Comparison of ENCODE assay signal across 12 cellular contexts in the genomic region with DNA sequence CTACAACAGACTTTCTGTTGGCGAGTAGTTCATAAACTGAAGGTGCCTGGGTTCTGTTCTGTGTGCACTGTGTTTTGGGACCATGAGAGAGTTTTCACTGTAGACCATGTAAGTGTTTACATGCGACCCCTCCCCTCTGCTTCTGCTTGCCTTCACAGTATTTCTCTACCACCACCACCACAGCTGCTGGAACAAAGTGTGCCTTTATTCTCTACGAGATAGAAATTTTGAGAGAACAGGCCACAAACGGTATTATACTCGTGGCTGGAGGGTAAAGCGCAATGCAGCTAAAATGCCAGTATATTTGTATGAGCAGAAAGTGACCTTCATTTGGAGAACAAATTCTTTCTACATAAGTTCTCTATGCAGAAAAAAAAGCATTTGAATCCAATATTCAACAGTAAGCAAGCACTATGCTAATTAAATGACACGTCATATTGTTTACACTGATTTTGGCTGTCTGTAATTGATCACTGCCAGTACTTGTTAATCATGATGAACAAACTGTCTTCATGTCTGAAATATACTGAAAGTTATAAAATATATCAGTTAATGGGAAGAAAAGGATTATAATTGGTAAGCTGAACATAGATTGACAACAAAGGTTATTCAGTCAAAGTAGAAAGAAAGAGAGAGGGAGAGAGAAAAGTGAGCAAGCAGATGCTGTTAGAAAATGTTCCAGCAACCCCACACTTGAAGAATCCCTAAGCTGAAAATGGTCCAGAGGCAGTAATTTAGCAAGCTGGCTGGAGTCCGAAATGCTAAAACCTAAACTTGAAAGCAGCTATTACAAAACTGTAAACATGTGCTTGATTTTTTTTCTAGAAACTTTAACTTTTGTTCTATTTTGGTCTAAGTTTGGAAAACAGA. TPM values are rescaled to one million over a fixed set of nuclear protein-coding genes. Genes with fewer than 3 reads are reported as not detected.
DNase-seq lines count a peak whose midpoint lies in the region; ATAC-seq and TF ChIP-seq lines count a peak whose summit lies in the region.
"Had no signal": no experiment of that assay in that cellular context is flagged by ENCODE, and none has a peak within 500 bp of the region (broad histone marks: within the 10 kb centered on the region; RNA-seq: fewer than 3 reads in every experiment).

No MANE protein-coding gene starts in this region.

- no peaks in the 10 kb centered on the region for H3K9me3 Mint-ChIP-seq in CD4-positive, CD25-positive, alpha-beta regulatory T cell

- TF ChIP-seq CTCF in fibroblast of the aortic adventitia (IDR thresholded peaks at IDR 0.05; ENCODE audit: insufficient read depth, low read length) (no peak), psoas muscle (IDR thresholded peaks at IDR 0.05) (no peak), lower lobe of right lung (IDR thresholded peaks at IDR 0.05) (no peak)

- intact Hi-C loops in psoas muscle (cut with DNase I) = no loop called here
- intact Hi-C loops in lower lobe of right lung (cut with DNase I) = no loop called here

- no peaks in the 10 kb centered on the region for H3K9me3 ChIP-seq in CD4-positive, CD25-positive, alpha-beta regulatory T cell (ENCODE audit: control insufficient read depth in 2 of 2, low read length in 2 of 2)
- H3K9me3 ChIP-seq in psoas muscle (no peaks in the 10 kb centered on the region), lower lobe of right lung (no peaks in the 10 kb centered on the region)
- H3K9me3 ChIP-seq: upper lobe of right lung had no signal

- no peak overlapping the region for H3K27ac ChIP-seq in CD4-positive, CD25-positive, alpha-beta regulatory T cell (ENCODE audit: insufficient read depth, low read length, poor library complexity, severe bottlenecking)
- H3K27ac ChIP-seq in psoas muscle (peak overlapping the region; percentile 69), lower lobe of right lung (no peak overlapping the region)
- H3K27ac ChIP-seq: upper lobe of right lung had no signal

- peaks cover 33% of the 10 kb centered on the region for H3K36me3 Mint-ChIP-seq in CD4-positive, CD25-positive, alpha-beta regulatory T cell

- ATAC-seq in CD4-positive, CD25-positive, alpha-beta regulatory T cell (ENCODE audit: low read depth in 2 of 2) = no peak
- no peak for ATAC-seq in psoas muscle
- ATAC-seq in lower lobe of right lung = no peak
- ATAC-seq in GM21825 (IDR thresholded peaks at IDR 0.05; ENCODE audit: unreplicated experiment) = no peak
- ATAC-seq: left colon, upper lobe of right lung had no signal

- H3K27me3 ChIP-seq in CD4-positive, CD25-positive, alpha-beta regulatory T cell (ENCODE audit: control insufficient read depth, insufficient read depth, low read length) = no peaks in the 10 kb centered on the region
- H3K27me3 ChIP-seq in psoas muscle (ENCODE audit: insufficient read depth in 3 of 3, low read length in 2 of 3) = no peaks in the 10 kb centered on the region
- no peaks in the 10 kb centered on the region for H3K27me3 ChIP-seq in lower lobe of right lung (ENCODE audit: low read depth)
- H3K27me3 ChIP-seq: upper lobe of right lung had no signal

- H3K4me1 Mint-ChIP-seq in CD4-positive, CD25-positive, alpha-beta regulatory T cell = peaks cover 13 to 26% (median 22%) of the 10 kb centered on the region in 4 donors

- H3K27me3 Mint-ChIP-seq in CD4-positive, CD25-positive, alpha-beta regulatory T cell = no peaks in the 10 kb centered on the region

- 61 to 76% (median 65%) methylated on average over 8 of the region's 8 CpGs for WGBS in psoas muscle, 3 donors

- H3K27ac Mint-ChIP-seq in CD4-positive, CD25-positive, alpha-beta regulatory T cell = peak overlapping the region; percentile 27 to 65 (median 60)

- in situ Hi-C loops in SK-MEL-5 (cut with HindIII; ENCODE audit: low pct_unique_long_range_greater_than_20kb, low sequenced_read_pairs) = no loop called here

- H3K4me1 ChIP-seq in CD4-positive, CD25-positive, alpha-beta regulatory T cell (ENCODE audit: control insufficient read depth, insufficient read depth, low read length, poor library complexity, severe bottlenecking) = peaks cover 3% of the 10 kb centered on the region
- H3K4me1 ChIP-seq in psoas muscle (peaks cover 31% of the 10 kb centered on the region), lower lobe of right lung (peaks cover 22% of the 10 kb centered on the region)
- H3K4me1 ChIP-seq: upper lobe of right lung had no signal

- no peak overlapping the region for H3K4me3 Mint-ChIP-seq in CD4-positive, CD25-positive, alpha-beta regulatory T cell

- no peak overlapping the region for H3K4me3 ChIP-seq in CD4-positive, CD25-positive, alpha-beta regulatory T cell (ENCODE audit: low read depth, low read length)
- H3K4me3 ChIP-seq in fibroblast of the aortic adventitia (ENCODE audit: low read depth, low read length) (no peak overlapping the region), psoas muscle (no peak overlapping the region), lower lobe of right lung (no peak overlapping the region)
- H3K4me3 ChIP-seq: upper lobe of right lung had no signal

- no peak for DNase-seq in CD4-positive, CD25-positive, alpha-beta regulatory T cell
- peak; percentile 63 for DNase-seq in SK-MEL-5 (ENCODE audit: low read depth, low spot score)
- peak; percentile 70 for DNase-seq in fibroblast of the aortic adventitia (ENCODE audit: low read depth)
- no peak for DNase-seq in psoas muscle
- DNase-seq in NK-92 treated with Interleukin-12 subunit alpha and Interleukin-12 subunit beta, amount 100 ng/mL, for 24 hours (lab: John Stamatoyannopoulos, UW) = no peak
- no peak for DNase-seq in lower lobe of right lung
- DNase-seq in NCI-H2081 treated with DMSO at 0.1 percent for 48 hours (lab: John Stamatoyannopoulos, UW) = no peak
- DNase-seq: cortex of kidney, left colon, NCI-H187, upper lobe of right lung had no signal

- peaks cover 29% of the 10 kb centered on the region for H3K36me3 ChIP-seq in CD4-positive, CD25-positive, alpha-beta regulatory T cell (ENCODE audit: control insufficient read depth, insufficient read depth, low read length)
- no peaks in the 10 kb centered on the region for H3K36me3 ChIP-seq in psoas muscle (ENCODE audit: insufficient read depth in 1 of 2, low read depth in 1 of 2)
- no peaks in the 10 kb centered on the region for H3K36me3 ChIP-seq in lower lobe of right lung
- H3K36me3 ChIP-seq: upper lobe of right lung had no signal

RNA-seq across cellular contexts. Expression of a gene that starts 8.8 kb away (rescaled TPM):
- total RNA-seq in CD4-positive, CD25-positive, alpha-beta regulatory T cell = not detected
- polyA plus RNA-seq in CD4-positive, CD25-positive, alpha-beta regulatory T cell = not detected
- total RNA-seq in SK-MEL-5 (2014; rRNA removed; shearing (Covaris generic)) = 0.32 TPM in 1 of 2 replicates, not detected in the other
- not detected in 2 replicates for polyA plus RNA-seq in SK-MEL-5 (2015; cell fraction: cytosol; rRNA removed)
- not detected in 2 replicates for polyA plus RNA-seq in SK-MEL-5 (2015; cell fraction: nucleus; rRNA removed)
- total RNA-seq in fibroblast of the aortic adventitia (ENCODE audit: low replicate concordance) (not detected in 2 replicates), psoas muscle (not detected), lower lobe of right lung (not detected)
- under 1 TPM in 1 of 3 donors, not detected in 2; 0.05 TPM for polyA plus RNA-seq in psoas muscle
- total RNA-seq: left colon, upper lobe of right lung had no signal

RNA-seq across cellular contexts. Expression of a gene that starts 41.7 kb away (rescaled TPM):
- total RNA-seq in CD4-positive, CD25-positive, alpha-beta regulatory T cell = 17.7 TPM
- polyA plus RNA-seq in CD4-positive, CD25-positive, alpha-beta regulatory T cell = 10 to 100 TPM; 10.5 to 26.5 (median 18.3) TPM
- total RNA-seq in SK-MEL-5 (2014; rRNA removed; shearing (Covaris generic)) = 21.9 and 27.5 TPM in 2 replicates
- polyA plus RNA-seq in SK-MEL-5 (2015; cell fraction: cytosol; rRNA removed) = 14.3 and 17.4 TPM in 2 replicates
- 12.8 and 17.3 TPM in 2 replicates for polyA plus RNA-seq in SK-MEL-5 (2015; cell fraction: nucleus; rRNA removed)
- total RNA-seq in fibroblast of the aortic adventitia (ENCODE audit: low replicate concordance) (20.0 and 22.6 TPM in 2 replicates), psoas muscle (10 to 100 TPM; 17.5 to 25.9 (median 18.4) TPM), lower lobe of right lung (20.6 TPM)
- 10 to 100 TPM in 2 of 3 donors, 1 to 10 TPM in 1; 7.2 to 17.8 (median 17.5) TPM for polyA plus RNA-seq in psoas muscle

Comparison
In these comparisons a context has a peak if more than half of its experiments do, and no peak if none do; other contexts are left out.
1. DNase-seq: peak in SK-MEL-5 (single experiment) and fibroblast of the aortic adventitia (single experiment); none in CD4-positive, CD25-positive, alpha-beta regulatory T cell (0 of 3), psoas muscle (0 of 2), NK-92 treated with Interleukin-12 subunit alpha and Interleukin-12 subunit beta, amount 100 ng/mL, for 24 hours (single experiment), lower lobe of right lung (single experiment) and NCI-H2081 treated with DMSO at 0.1 percent for 48 hours (single experiment).